In the genomic region with DNA sequence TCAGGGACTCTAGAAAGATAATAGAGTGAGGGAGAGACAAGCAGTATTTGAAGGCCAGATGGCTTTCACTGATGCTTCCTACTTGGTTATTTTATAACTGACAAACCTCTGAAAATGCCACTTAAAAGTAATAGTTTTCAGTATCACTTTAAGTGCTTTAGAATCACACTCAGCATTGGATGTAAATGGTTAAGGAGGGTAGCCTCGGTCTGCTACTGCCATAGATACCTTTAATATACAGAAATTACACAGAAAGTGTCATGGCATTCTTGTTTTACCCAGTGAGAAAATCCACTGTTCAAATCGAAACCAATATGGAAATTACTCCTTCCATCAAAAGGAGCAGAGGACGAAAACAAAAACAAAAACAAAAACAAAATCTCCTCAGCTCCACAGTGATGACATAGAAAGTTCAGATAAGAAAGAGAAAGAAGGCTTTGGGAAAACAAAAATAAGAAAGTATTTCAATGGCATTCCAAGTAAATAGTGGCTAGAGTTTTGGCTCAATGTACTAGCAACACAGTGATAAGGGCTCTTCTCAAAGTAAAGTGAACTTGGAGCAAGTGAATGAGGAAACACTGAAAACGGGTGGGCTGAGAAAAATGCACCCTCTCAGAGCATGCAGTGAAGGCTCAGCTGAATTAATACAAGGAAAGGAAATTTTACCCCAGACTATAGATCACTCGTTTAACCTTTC, we compare ENCODE assay signal across 10 cellular contexts. TPM values are rescaled to one million over a fixed set of nuclear protein-coding genes. Genes with fewer than 3 reads are reported as not detected.
DNase-seq lines count a peak whose midpoint lies in the region; ATAC-seq, FAIRE-seq and TF ChIP-seq lines count a peak whose summit lies in the region.
"Had no signal": no experiment of that assay in that cellular context is flagged by ENCODE, and none has a peak within 500 bp of the region (broad histone marks: within the 10 kb centered on the region; RNA-seq: fewer than 3 reads in every experiment).

No MANE protein-coding gene starts in this region.

- peaks cover 7 to 15% (median 11%) of the 10 kb centered on the region in 3 donors for H3K36me3 Mint-ChIP-seq in immature natural killer cell

- peaks cover 44 to 62% of the 10 kb centered on the region in 2 donors for H3K4me1 Mint-ChIP-seq in immature natural killer cell

- H3K4me3 ChIP-seq in ascending aorta (no peak overlapping the region), pancreas (no peak overlapping the region)
- H3K4me3 ChIP-seq: SK-N-MC, thoracic aorta had no signal

- no peaks in the 10 kb centered on the region for H3K27me3 ChIP-seq in ascending aorta
- H3K27me3 ChIP-seq in pancreas: no peaks in the 10 kb centered on the region

- no peaks in the 10 kb centered on the region for H3K27me3 Mint-ChIP-seq in immature natural killer cell (ENCODE audit: low read depth in 3 of 3)

- peak overlapping the region; percentile 65 to 93 (median 74) for H3K27ac Mint-ChIP-seq in immature natural killer cell

- no peak for TF ChIP-seq CTCF in ascending aorta (IDR thresholded peaks at IDR 0.05)
- TF ChIP-seq CTCF in pancreas (IDR thresholded peaks at IDR 0.05): no peak

- peak overlapping the region; percentile 21 to 86 (median 64) for H3K4me3 Mint-ChIP-seq in immature natural killer cell

- H3K27ac ChIP-seq in KOPT-K1 (ENCODE audit: low read depth, low read length, poor library complexity, severe bottlenecking): peak overlapping the region; percentile 80
- no peak overlapping the region for H3K27ac ChIP-seq in ascending aorta
- peak overlapping the region in 2 of 4 donors; percentile 75 to 78 for H3K27ac ChIP-seq in pancreas
- H3K27ac ChIP-seq: SK-N-MC, thoracic aorta had no signal

- H3K9me3 Mint-ChIP-seq in immature natural killer cell: no peaks in the 10 kb centered on the region

- H3K4me1 ChIP-seq in ascending aorta: peaks cover 0 to 11% of the 10 kb centered on the region in 2 donors
- peaks cover 0 to 26% (median 0%) of the 10 kb centered on the region in 3 donors for H3K4me1 ChIP-seq in pancreas

- intact Hi-C loops in ascending aorta (cut with DNase I): no loop called here
- intact Hi-C loops in pancreas (cut with DNase I): no loop called here

- H3K36me3 ChIP-seq in KOPT-K1 (ENCODE audit: insufficient read depth, low read length) (peaks cover 42% of the 10 kb centered on the region), ascending aorta (no peaks in the 10 kb centered on the region), pancreas (no peaks in the 10 kb centered on the region)
- H3K36me3 ChIP-seq: thoracic aorta had no signal

- no peaks in the 10 kb centered on the region for H3K9me3 ChIP-seq in KOPT-K1 (ENCODE audit: insufficient read depth, low read length, poor library complexity, severe bottlenecking)
- no peaks in the 10 kb centered on the region for H3K9me3 ChIP-seq in ascending aorta
- no peaks in the 10 kb centered on the region for H3K9me3 ChIP-seq in pancreas
- H3K9me3 ChIP-seq: thoracic aorta had no signal

- DNase-seq in immature natural killer cell: no peak
- no peak for DNase-seq in inferior parietal cortex (ENCODE audit: extremely low spot score)
- no peak for DNase-seq in ascending aorta (ENCODE audit: low spot score in 2 of 2)
- DNase-seq in pancreas: no peak
- DNase-seq in medulla oblongata (ENCODE audit: extremely low spot score): no peak

- WGBS in pancreas, 2 donors: 60 to 65% methylated on average over 5 of the region's 5 CpGs

- no peak for FAIRE-seq in pancreas (lab: Jason Lieb, UNC)

- peak; percentile 16 for ATAC-seq in GM18508 (IDR thresholded peaks at IDR 0.05; ENCODE audit: insufficient read depth, unreplicated experiment)
- ATAC-seq in GM21737 (IDR thresholded peaks at IDR 0.05; ENCODE audit: unreplicated experiment): peak; percentile 40
- no peak for ATAC-seq in pancreas

RNA-seq across cellular contexts. Expression of gene CD47, which starts 43.2 kb away (rescaled TPM):
- polyA plus RNA-seq in immature natural killer cell: 100 to 1,000 TPM; 291 to 313 (median 291) TPM
- total RNA-seq in ascending aorta: 24.5 TPM
- total RNA-seq in pancreas: 100 to 1,000 TPM in 1 of 6 donors, 10 to 100 TPM in 5; 14.8 to 107 (median 24.5) TPM
- 10 to 100 TPM; 26.6 to 30.1 TPM for polyA plus RNA-seq in pancreas

Comparison
In these comparisons a context has a peak if more than half of its experiments do, and no peak if none do; other contexts are left out.
1. ATAC-seq: peak in GM18508 (single experiment) and GM21737 (single experiment); none in pancreas (0 of 4).